Comparison of ENCODE assay signal across 14 cellular contexts in the genomic region with DNA sequence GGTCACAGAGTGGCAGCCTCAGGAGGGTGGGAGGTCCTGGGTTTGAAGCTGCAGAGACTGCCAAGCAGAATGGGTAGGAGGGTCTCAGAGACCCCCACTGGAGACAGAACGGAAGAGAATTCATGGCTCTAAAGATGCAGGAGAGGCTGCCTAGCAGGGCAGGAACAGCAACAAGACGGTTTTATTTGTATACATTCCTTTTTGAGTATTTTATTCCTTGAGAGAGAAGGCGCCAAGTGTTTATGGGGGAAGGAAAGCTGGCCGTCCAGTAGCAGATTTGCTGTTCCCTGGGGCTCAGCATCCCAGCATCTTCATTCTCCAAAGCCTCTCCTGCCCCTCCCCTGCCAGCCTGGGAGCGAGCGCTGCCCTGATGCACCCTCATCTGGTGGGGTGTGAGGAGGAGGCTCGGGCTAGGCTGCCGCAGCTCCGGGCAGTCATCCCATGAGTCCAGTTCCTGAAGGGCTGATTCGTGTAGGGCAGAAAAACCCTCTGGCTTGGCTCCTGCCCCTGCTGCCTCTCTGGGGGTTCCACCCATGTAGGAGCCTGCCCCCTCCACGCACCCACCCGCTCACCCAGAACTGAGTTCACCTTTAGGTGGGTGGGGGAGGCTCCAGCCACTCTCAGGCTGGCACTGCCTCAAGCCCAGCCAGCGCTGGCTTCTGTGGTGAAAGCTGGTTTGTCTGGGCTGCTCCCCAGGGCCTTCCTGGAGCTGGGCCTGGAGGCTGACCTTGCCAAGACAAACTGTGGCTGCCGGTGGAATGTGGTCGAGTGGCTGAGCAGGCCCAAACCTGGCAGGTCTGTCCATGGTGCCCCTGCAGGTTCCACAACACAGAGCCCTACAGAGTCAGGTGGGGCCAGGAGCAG. TPM values are rescaled to one million over a fixed set of nuclear protein-coding genes. Genes with fewer than 3 reads are reported as not detected.
A peak's percentile ranks its signal among the peaks of the same experiment; 100 is the strongest.
DNase-seq lines count a peak whose midpoint lies in the region; ATAC-seq and TF ChIP-seq lines count a peak whose summit lies in the region.
"Had no signal": no experiment of that assay in that cellular context is flagged by ENCODE, and none has a peak within 500 bp of the region (broad histone marks: within the 10 kb centered on the region; RNA-seq: fewer than 3 reads in every experiment).

No MANE protein-coding gene starts in this region.

- H3T11ph ChIP-seq in H9 (ENCODE audit: low read length), result no peak overlapping the region

- H3K4me1 ChIP-seq in esophagus (ENCODE audit: control insufficient read depth in 2 of 2, insufficient read depth in 2 of 2, low read length in 1 of 2) (peaks cover 0 to 17% of the 10 kb centered on the region in 2 donors), H9 (ENCODE audit: insufficient read depth, low read length) (no peaks in the 10 kb centered on the region)
- H3K4me1 ChIP-seq: Caco-2 had no signal

- H3K14ac ChIP-seq in H9 (ENCODE audit: insufficient read depth, low read length), result no peak overlapping the region; the same call in 1 of the 2 replicates

- H3K36me3 Mint-ChIP-seq in H9 (ENCODE audit: insufficient read depth in 1 of 3, low read depth in 3 of 3), result no peaks in the 10 kb centered on the region

- H3K79me2 ChIP-seq in H9 (ENCODE audit: insufficient read depth, low read length), result no peaks in the 10 kb centered on the region

- H2BK12ac ChIP-seq in H9 (ENCODE audit: insufficient read length, low read depth, low read length), result no peak overlapping the region

- WGBS in esophagus, 2 donors, result 27 to 29% methylated on average over 15 of the region's 15 CpGs
- WGBS in H9 (ENCODE audit: extremely low coverage, insufficient read length, low lambda C conversion rate), result no CpG with 5 or more reads among the region's 15 CpGs

- H3K9me3 ChIP-seq in esophagus (ENCODE audit: control insufficient read depth in 2 of 2, insufficient read depth in 1 of 2, low read depth in 1 of 2, low read length in 1 of 2) (peaks cover 0 to 3% of the 10 kb centered on the region in 2 donors), H9 (ENCODE audit: control insufficient read depth, low read depth, low read length) (no peaks in the 10 kb centered on the region)
- H3K9me3 ChIP-seq: Caco-2 had no signal

- peak overlapping the region; percentile 63 to 74 for H3K27ac ChIP-seq in esophagus (ENCODE audit: low read depth in 2 of 2, low read length in 1 of 2)
- no peak overlapping the region for H3K27ac ChIP-seq in H9 (ENCODE audit: insufficient read length, low read depth, low read length)

- no peak overlapping the region for H4K91ac ChIP-seq in H9 (ENCODE audit: insufficient read length, low read depth, low read length)

- no peak overlapping the region for H2BK120ac ChIP-seq in H9 (ENCODE audit: low read depth, low read length, poor library complexity, severe bottlenecking)

- no peak overlapping the region for H2BK20ac ChIP-seq in H9 (ENCODE audit: low read depth, low read length, poor library complexity, severe bottlenecking)

- no peaks in the 10 kb centered on the region for H3K9me3 Mint-ChIP-seq in H9
- H3K9me3 Mint-ChIP-seq: activated T-cell treated with anti-CD3 and anti-CD28 coated beads, Interleukin-2, amount 50 U/mL, for 24 hours had no signal

- no peak overlapping the region for H3K23ac ChIP-seq in H9 (ENCODE audit: insufficient read length, low read depth, low read length)

- H3K18ac ChIP-seq in H9 (ENCODE audit: insufficient read length, low read depth, low read length), result no peak overlapping the region

- no peak overlapping the region for H2AFZ ChIP-seq in H9 (ENCODE audit: low read length)

- no peak overlapping the region for H4K8ac ChIP-seq in H9 (replicated peaks; ENCODE audit: insufficient read length, low read depth, low read length)

- no peaks in the 10 kb centered on the region for H4K20me1 ChIP-seq in H9 (ENCODE audit: control insufficient read depth, insufficient read depth, insufficient read length)

- no peak overlapping the region for H3K56ac ChIP-seq in H9 (ENCODE audit: insufficient read length, low read depth, low read length)

- H3K27me3 Mint-ChIP-seq in H9 (ENCODE audit: low read depth), result peaks cover 36% of the 10 kb centered on the region

- H3K27me3 ChIP-seq in esophagus (ENCODE audit: control insufficient read depth in 1 of 2, insufficient read depth in 2 of 2, low read length in 2 of 2) (no peaks in the 10 kb centered on the region), H9 (ENCODE audit: insufficient read depth, low read length) (no peaks in the 10 kb centered on the region)

- H2AK5ac ChIP-seq in H9 (ENCODE audit: insufficient read length, low read length), result no peak overlapping the region

- no peak overlapping the region for H3K4me3 ChIP-seq in esophagus (ENCODE audit: low read depth in 1 of 2, low read length in 2 of 2)

- no peaks in the 10 kb centered on the region for H3K36me3 ChIP-seq in esophagus (ENCODE audit: control insufficient read depth in 2 of 2, insufficient read depth in 2 of 2, low read length in 1 of 2)

- H3K4me1 Mint-ChIP-seq in H9, result peaks cover 6 to 8% of the 10 kb centered on the region in 2 experiments

- no peak overlapping the region for H3K4me3 Mint-ChIP-seq in H9
- H3K4me3 Mint-ChIP-seq: activated T-cell treated with anti-CD3 and anti-CD28 coated beads, Interleukin-2, amount 50 U/mL, for 24 hours had no signal

- DNase-seq in DMS79 treated with DMSO at 0.1 percent for 48 hours (lab: John Stamatoyannopoulos, UW), result peak; percentile 56
- DNase-seq in NCI-H2196 treated with DMSO at 0.1 percent for 48 hours (lab: John Stamatoyannopoulos, UW; ENCODE audit: unreplicated experiment), result peak; percentile 81
- no peak for DNase-seq in omental fat pad (ENCODE audit: low spot score)
- no peak for DNase-seq in H9
- DNase-seq: activated T-cell treated with anti-CD3 and anti-CD28 coated beads, Interleukin-2, amount 50 U/mL, for 24 hours; Caco-2; NCI-H510A; occipital lobe had no signal

- no peak overlapping the region for H3K4ac ChIP-seq in H9 (ENCODE audit: low read depth, low read length)

- ATAC-seq in omental fat pad (ENCODE audit: low FRiP score) (peak; percentile 83), GM18861 (IDR thresholded peaks at IDR 0.05; ENCODE audit: unreplicated experiment) (no peak), GM21723 (IDR thresholded peaks at IDR 0.05; ENCODE audit: unreplicated experiment) (no peak), HG03280 (IDR thresholded peaks at IDR 0.05; ENCODE audit: unreplicated experiment) (no peak)

- no peak overlapping the region for H2BK15ac ChIP-seq in H9 (ENCODE audit: low read depth, low read length)

- H4K5ac ChIP-seq in H9 (ENCODE audit: insufficient read length, low read depth, low read length), result no peak overlapping the region

- H3K27ac Mint-ChIP-seq in H9, result no peak overlapping the region
- H3K27ac Mint-ChIP-seq: activated T-cell treated with anti-CD3 and anti-CD28 coated beads, Interleukin-2, amount 50 U/mL, for 24 hours had no signal

- H3K79me1 ChIP-seq in H9 (ENCODE audit: insufficient read depth, low read depth, low read length, poor library complexity, severe bottlenecking), result no peaks in the 10 kb centered on the region

- no peak overlapping the region for H2BK5ac ChIP-seq in H9 (ENCODE audit: insufficient read length, low read length)

- H3K4me2 ChIP-seq in H9 (ENCODE audit: insufficient read depth, insufficient read length, low read length), result no peak overlapping the region

- H3K23me2 ChIP-seq in H9 (ENCODE audit: insufficient read length, low read depth, low read length, poor library complexity, severe bottlenecking), result no peaks in the 10 kb centered on the region

- TF ChIP-seq CTCF in omental fat pad (IDR thresholded peaks at IDR 0.05) (no peak), H9 (conservative IDR thresholded peaks at IDR 0.05) (no peak)

- no peak overlapping the region for H3K9ac ChIP-seq in H9 (ENCODE audit: extremely low read depth, insufficient read length, low read length)

RNA-seq across cellular contexts. Expression of a gene that starts 32.4 kb away (rescaled TPM):
- polyA plus RNA-seq in esophagus, result 1 to 10 TPM in 1 of 2 donors, under 1 TPM in 1; 0.28 to 2.5 TPM
- total RNA-seq in omental fat pad, result 10 to 100 TPM; 22.1 to 74.1 (median 32.3) TPM
- 69.0 and 70.0 TPM in 2 replicates for total RNA-seq in H9 (2021)
- total RNA-seq: Caco-2 had no signal

RNA-seq across cellular contexts. Expression of a gene that starts 46.8 kb away (rescaled TPM):
- polyA plus RNA-seq in esophagus, result not detected
- 1 to 10 TPM in 2 of 4 donors, not detected in 2; 1.2 to 1.4 TPM for total RNA-seq in omental fat pad
- total RNA-seq in H9 (2021), result not detected in 2 replicates
- total RNA-seq: Caco-2; cerebellum; occipital lobe; T-helper 1 cell treated with Interleukin-12 subunit alpha and Interleukin-12 subunit beta and Interleukin-4 antibody, amounts not matched to agents 30 ng/mL and 1 ng/mL, for 36 hours had no signal

RNA-seq across cellular contexts. Expression of a gene that starts 48.2 kb away (rescaled TPM):
- polyA plus RNA-seq in esophagus, result not detected
- total RNA-seq in omental fat pad, result not detected
- not detected in 2 replicates for total RNA-seq in H9 (2021)
- total RNA-seq: Caco-2; cerebellum; occipital lobe; T-helper 1 cell treated with Interleukin-12 subunit alpha and Interleukin-12 subunit beta and Interleukin-4 antibody, amounts not matched to agents 30 ng/mL and 1 ng/mL, for 36 hours had no signal

Comparison
In these comparisons a context has a peak if more than half of its experiments do, and no peak if none do; other contexts are left out.
1. DNase-seq: peak in DMS79 treated with DMSO at 0.1 percent for 48 hours (single experiment) and NCI-H2196 treated with DMSO at 0.1 percent for 48 hours (single experiment); none in omental fat pad (single experiment) and H9 (single experiment).